Comparison of ENCODE assay signal across 23 cellular contexts in the genomic region with DNA sequence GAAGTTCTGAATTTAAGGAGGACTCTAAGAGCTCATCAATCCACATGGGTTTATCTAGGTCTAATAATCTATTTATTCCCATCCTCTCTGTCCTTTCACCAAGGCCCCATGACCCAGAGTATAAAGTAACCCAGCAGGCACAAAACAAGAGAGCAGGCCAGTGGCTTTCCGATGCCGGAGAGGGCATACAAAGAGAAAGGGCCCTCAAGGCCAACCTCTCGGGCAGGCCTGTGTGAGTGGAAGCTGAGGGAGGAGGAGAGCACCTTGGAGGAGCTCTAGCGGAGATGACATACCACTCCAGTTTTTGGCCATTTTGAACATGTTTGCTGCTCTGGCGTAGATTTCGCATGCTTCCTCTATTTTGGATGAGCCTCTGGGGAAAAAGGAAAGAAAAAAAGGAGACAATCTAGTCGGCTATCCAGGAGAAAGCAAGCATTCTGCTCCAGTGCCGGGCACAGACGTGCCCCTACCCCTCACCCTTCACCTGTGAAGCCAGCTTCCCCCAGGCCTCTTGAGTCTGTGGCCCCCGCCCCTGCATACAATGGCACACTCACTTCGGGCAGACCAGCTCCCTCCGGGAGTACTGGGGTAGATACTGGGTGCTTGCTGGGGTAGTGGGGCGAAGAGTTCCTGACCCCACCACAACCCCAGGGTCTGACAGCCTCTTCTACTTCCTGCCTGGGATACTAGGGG. TPM values are rescaled to one million over a fixed set of nuclear protein-coding genes. Genes with fewer than 3 reads are reported as not detected.
DNase-seq lines count a peak whose midpoint lies in the region; ATAC-seq and TF ChIP-seq lines count a peak whose summit lies in the region.
"Had no signal": no experiment of that assay in that cellular context is flagged by ENCODE, and none has a peak within 500 bp of the region (broad histone marks: within the 10 kb centered on the region; RNA-seq: fewer than 3 reads in every experiment).

No MANE protein-coding gene starts in this region.

- no peaks in the 10 kb centered on the region for H3K9me3 ChIP-seq in GM23248 (ENCODE audit: low read depth)
- no peaks in the 10 kb centered on the region for H3K9me3 ChIP-seq in osteoblast (ENCODE audit: low read depth, low read length)
- no peaks in the 10 kb centered on the region for H3K9me3 ChIP-seq in lower lobe of right lung
- H3K9me3 ChIP-seq: A549, Peyer's patch, SJCRH30 had no signal

- H3K4me3 ChIP-seq in GM23248 (no peak overlapping the region), osteoblast (ENCODE audit: insufficient read depth, low read length) (no peak overlapping the region), lower lobe of right lung (no peak overlapping the region)
- H3K4me3 ChIP-seq: A549, Peyer's patch, SJCRH30 had no signal

- WGBS in GM23248 (ENCODE audit: low coverage in 1 of 2, low lambda C conversion rate in 2 of 2, missing lambda C conversion rate in 2 of 2), 2 experiments = 93% methylated on average over 12 to 13 of the region's 13 CpGs

- H3K4me1 ChIP-seq in GM23248 (ENCODE audit: insufficient read depth) (peaks cover 15% of the 10 kb centered on the region), osteoblast (ENCODE audit: insufficient read depth, low read length) (peaks cover 6% of the 10 kb centered on the region), lower lobe of right lung (peaks cover 23% of the 10 kb centered on the region)
- H3K4me1 ChIP-seq: A549, SJCRH30 had no signal

- H3K79me2 ChIP-seq in GM23248 (ENCODE audit: insufficient read depth) (peaks cover 83% of the 10 kb centered on the region), osteoblast (ENCODE audit: insufficient read depth, low read length) (peaks cover 90% of the 10 kb centered on the region)

- H3F3A ChIP-seq in GM23248 (ENCODE audit: insufficient read depth) = peaks cover 35% of the 10 kb centered on the region

- intact Hi-C loops in lower lobe of right lung (cut with DNase I) (no loop called here), left colon (cut with DNase I, micrococcal nuclease) (no loop called here)

- H2AFZ ChIP-seq in GM23248 (no peak overlapping the region), osteoblast (ENCODE audit: low read length) (no peak overlapping the region)

- peaks cover 46% of the 10 kb centered on the region for H3K36me3 Mint-ChIP-seq in activated T-helper 17 cell treated with anti-CD3 and anti-CD28 coated beads, Interleukin-2, amount 50 U/mL, for 72 hours (ENCODE audit: low read depth)

- no peak overlapping the region for H3K9ac ChIP-seq in GM23248
- H3K9ac ChIP-seq: KMS-11 had no signal

- H4K20me1 ChIP-seq in GM23248 (ENCODE audit: insufficient read depth) (no peaks in the 10 kb centered on the region), osteoblast (ENCODE audit: insufficient read depth, low read length) (peaks cover 61% of the 10 kb centered on the region)

- H3K27ac ChIP-seq in GM23248 (peak overlapping the region; percentile 85; the same call in 1 of the 2 replicates), osteoblast (ENCODE audit: low read depth, low read length) (no peak overlapping the region), lower lobe of right lung (no peak overlapping the region)
- H3K27ac ChIP-seq: A549, KMS-11, Peyer's patch, SJCRH30 had no signal

- ATAC-seq in activated T-helper 17 cell treated with anti-CD3 and anti-CD28 coated beads, Interleukin-2, amount 50 U/mL, for 72 hours (replicated peaks) = no peak
- ATAC-seq in lower lobe of right lung (no peak), left colon (no peak)
- ATAC-seq: A549 had no signal

- no peak overlapping the region for H3K4me2 ChIP-seq in GM23248 (ENCODE audit: unreplicated experiment)
- no peak overlapping the region for H3K4me2 ChIP-seq in osteoblast (ENCODE audit: insufficient read depth, low read length)
- H3K4me2 ChIP-seq: A549, KMS-11 had no signal

- no peaks in the 10 kb centered on the region for H3K27me3 Mint-ChIP-seq in activated T-helper 17 cell treated with anti-CD3 and anti-CD28 coated beads, Interleukin-2, amount 50 U/mL, for 72 hours
- H3K27me3 Mint-ChIP-seq: B cell had no signal

- no peak for TF ChIP-seq CTCF in osteoblast (IDR thresholded peaks at IDR 0.05; ENCODE audit: extremely low read depth, low read depth, low read length)
- TF ChIP-seq CTCF in lower lobe of right lung (IDR thresholded peaks at IDR 0.05) = no peak

- no peaks in the 10 kb centered on the region for H3K9me3 Mint-ChIP-seq in activated T-helper 17 cell treated with anti-CD3 and anti-CD28 coated beads, Interleukin-2, amount 50 U/mL, for 72 hours
- H3K9me3 Mint-ChIP-seq: CD14-positive monocyte, HFFc6 had no signal

- H3K36me3 ChIP-seq in GM23248 (ENCODE audit: low read depth) = peaks cover 13% of the 10 kb centered on the region; the same call in 1 of the 2 replicates
- H3K36me3 ChIP-seq in osteoblast (ENCODE audit: insufficient read depth, low read length) = peaks cover 53% of the 10 kb centered on the region
- H3K36me3 ChIP-seq in lower lobe of right lung = peaks cover 82% of the 10 kb centered on the region

- H3K27ac Mint-ChIP-seq in activated T-helper 17 cell treated with anti-CD3 and anti-CD28 coated beads, Interleukin-2, amount 50 U/mL, for 72 hours = peak overlapping the region; percentile 74
- H3K27ac Mint-ChIP-seq: B cell, HFFc6 had no signal

- peaks cover 6% of the 10 kb centered on the region for H3K4me1 Mint-ChIP-seq in activated T-helper 17 cell treated with anti-CD3 and anti-CD28 coated beads, Interleukin-2, amount 50 U/mL, for 72 hours
- H3K4me1 Mint-ChIP-seq: B cell, CD14-positive monocyte had no signal

- DNase-seq in GM23248 = no peak
- DNase-seq in epidermal melanocyte (ENCODE audit: insufficient read length, low spot score) = peak; percentile 7
- peak; percentile 71 for DNase-seq in osteoblast (ENCODE audit: insufficient read length, low spot score, missing footprints)
- DNase-seq in lower lobe of right lung = no peak
- no peak for DNase-seq in activated CD4-positive, alpha-beta T cell treated with anti-CD3 and anti-CD28 coated beads for 1 hour
- DNase-seq in left colon = no peak
- DNase-seq: DMS53, EL, GF-D8, H7, HFFc6, NCI-H1105 treated with DMSO at 0.1 percent for 48 hours, NCI-H2029 treated with DMSO at 0.1 percent for 48 hours, NCI-H2171, NCI-H524 treated with DMSO at 0.1 percent for 48 hours, NCI-H82, SJCRH30 had no signal

- no peaks in the 10 kb centered on the region for H3K9me2 ChIP-seq in GM23248 (ENCODE audit: insufficient read depth)

- no peaks in the 10 kb centered on the region for H3K27me3 ChIP-seq in GM23248 (replicated peaks; ENCODE audit: insufficient read depth)
- H3K27me3 ChIP-seq in osteoblast (ENCODE audit: insufficient read depth, low read length) = no peaks in the 10 kb centered on the region
- H3K27me3 ChIP-seq in lower lobe of right lung (ENCODE audit: low read depth) = no peaks in the 10 kb centered on the region
- H3K27me3 ChIP-seq: Peyer's patch, SJCRH30 had no signal

- in situ Hi-C loops in GM23248 (cut with MboI) = no loop called here

- no peak overlapping the region for H3K4me3 Mint-ChIP-seq in activated T-helper 17 cell treated with anti-CD3 and anti-CD28 coated beads, Interleukin-2, amount 50 U/mL, for 72 hours
- H3K4me3 Mint-ChIP-seq: B cell, CD14-positive monocyte, HFFc6 had no signal

RNA-seq across cellular contexts. Expression of a gene that starts 11.6 kb away (rescaled TPM):
- 94.1 and 110 TPM in 2 replicates for total RNA-seq in GM23248 (2014; rRNA removed; shearing (Covaris generic))
- polyA plus RNA-seq in GM23248 (2016; fragmentation: Nextera tagmentation; extraction: Ambion mirVana) = 183 and 187 TPM in 2 replicates
- total RNA-seq in activated T-helper 17 cell treated with anti-CD3 and anti-CD28 coated beads, Interleukin-2, amount 50 U/mL, for 72 hours = 10 to 100 TPM; 33.7 to 72.4 TPM
- total RNA-seq in osteoblast (95.9 and 96.4 TPM in 2 replicates), lower lobe of right lung (115 TPM), left colon (100 to 1,000 TPM; 122 to 130 TPM)

RNA-seq across cellular contexts. Expression of a gene that starts 19.3 kb away (rescaled TPM):
- total RNA-seq in GM23248 (2014; rRNA removed; shearing (Covaris generic)) = 3.1 and 18.3 TPM in 2 replicates
- polyA plus RNA-seq in GM23248 (2016; fragmentation: Nextera tagmentation; extraction: Ambion mirVana) = 7.2 and 9.6 TPM in 2 replicates
- total RNA-seq in activated T-helper 17 cell treated with anti-CD3 and anti-CD28 coated beads, Interleukin-2, amount 50 U/mL, for 72 hours = 10 to 100 TPM; 12.9 to 17.7 TPM
- 2.1 and 4.0 TPM in 2 replicates for total RNA-seq in osteoblast
- total RNA-seq in lower lobe of right lung = 14.5 TPM
- 1 to 10 TPM; 4.6 to 6.0 TPM for total RNA-seq in left colon

RNA-seq across cellular contexts. Expression of a gene that starts 31.6 kb away (rescaled TPM):
- total RNA-seq in GM23248 (2014; rRNA removed; shearing (Covaris generic)) = 0.38 TPM in 1 of 2 replicates, not detected in the other
- polyA plus RNA-seq in GM23248 (2016; fragmentation: Nextera tagmentation; extraction: Ambion mirVana) = 0.11 TPM in 1 of 2 replicates, not detected in the other
- under 1 TPM; 0.06 to 0.50 TPM for total RNA-seq in activated T-helper 17 cell treated with anti-CD3 and anti-CD28 coated beads, Interleukin-2, amount 50 U/mL, for 72 hours
- total RNA-seq in osteoblast (under 0.01 and 0.36 TPM in 2 replicates), lower lobe of right lung (0.27 TPM), left colon (1 to 10 TPM in 1 of 2 donors, under 1 TPM in 1; 0.09 to 2.2 TPM)
- total RNA-seq: B cell, HFFc6 had no signal
- polyA plus RNA-seq: CD14-positive monocyte had no signal

Comparison
In these comparisons a context has a peak if more than half of its experiments do, and no peak if none do; other contexts are left out.
1. DNase-seq: peak in epidermal melanocyte (single experiment) and osteoblast (single experiment); none in GM23248 (single experiment), lower lobe of right lung (single experiment), activated CD4-positive, alpha-beta T cell treated with anti-CD3 and anti-CD28 coated beads for 1 hour (single experiment) and left colon (0 of 2).